1 cellular context compared by ENCODE assay signal in the genomic region with DNA sequence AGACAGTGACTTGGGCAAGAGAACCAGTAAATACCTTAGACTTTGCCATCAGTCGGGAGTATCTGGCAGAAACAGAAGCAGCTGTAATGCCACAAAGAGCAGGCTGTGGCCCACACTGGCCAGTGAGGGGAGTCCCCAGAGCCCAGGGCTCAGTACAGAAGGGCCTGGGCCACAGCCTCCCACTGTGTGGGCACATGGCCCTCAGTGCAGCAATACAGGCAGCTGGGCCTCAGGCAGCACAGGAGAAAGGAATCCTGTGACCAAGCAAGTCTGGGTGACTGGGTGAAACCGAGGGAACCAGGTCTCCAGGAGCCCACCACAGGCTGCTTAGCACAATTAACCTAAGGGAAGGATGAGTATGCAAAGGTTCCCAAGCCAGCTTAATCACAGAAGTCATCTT.
TF ChIP-seq lines count a peak whose summit lies in the region.

No MANE protein-coding gene starts in this region.

TF ChIP-seq in GM12878, 131 proteins besides CTCF, POLR2A, EP300 and RAD21:
- TF ChIP-seq, protein P1, sequence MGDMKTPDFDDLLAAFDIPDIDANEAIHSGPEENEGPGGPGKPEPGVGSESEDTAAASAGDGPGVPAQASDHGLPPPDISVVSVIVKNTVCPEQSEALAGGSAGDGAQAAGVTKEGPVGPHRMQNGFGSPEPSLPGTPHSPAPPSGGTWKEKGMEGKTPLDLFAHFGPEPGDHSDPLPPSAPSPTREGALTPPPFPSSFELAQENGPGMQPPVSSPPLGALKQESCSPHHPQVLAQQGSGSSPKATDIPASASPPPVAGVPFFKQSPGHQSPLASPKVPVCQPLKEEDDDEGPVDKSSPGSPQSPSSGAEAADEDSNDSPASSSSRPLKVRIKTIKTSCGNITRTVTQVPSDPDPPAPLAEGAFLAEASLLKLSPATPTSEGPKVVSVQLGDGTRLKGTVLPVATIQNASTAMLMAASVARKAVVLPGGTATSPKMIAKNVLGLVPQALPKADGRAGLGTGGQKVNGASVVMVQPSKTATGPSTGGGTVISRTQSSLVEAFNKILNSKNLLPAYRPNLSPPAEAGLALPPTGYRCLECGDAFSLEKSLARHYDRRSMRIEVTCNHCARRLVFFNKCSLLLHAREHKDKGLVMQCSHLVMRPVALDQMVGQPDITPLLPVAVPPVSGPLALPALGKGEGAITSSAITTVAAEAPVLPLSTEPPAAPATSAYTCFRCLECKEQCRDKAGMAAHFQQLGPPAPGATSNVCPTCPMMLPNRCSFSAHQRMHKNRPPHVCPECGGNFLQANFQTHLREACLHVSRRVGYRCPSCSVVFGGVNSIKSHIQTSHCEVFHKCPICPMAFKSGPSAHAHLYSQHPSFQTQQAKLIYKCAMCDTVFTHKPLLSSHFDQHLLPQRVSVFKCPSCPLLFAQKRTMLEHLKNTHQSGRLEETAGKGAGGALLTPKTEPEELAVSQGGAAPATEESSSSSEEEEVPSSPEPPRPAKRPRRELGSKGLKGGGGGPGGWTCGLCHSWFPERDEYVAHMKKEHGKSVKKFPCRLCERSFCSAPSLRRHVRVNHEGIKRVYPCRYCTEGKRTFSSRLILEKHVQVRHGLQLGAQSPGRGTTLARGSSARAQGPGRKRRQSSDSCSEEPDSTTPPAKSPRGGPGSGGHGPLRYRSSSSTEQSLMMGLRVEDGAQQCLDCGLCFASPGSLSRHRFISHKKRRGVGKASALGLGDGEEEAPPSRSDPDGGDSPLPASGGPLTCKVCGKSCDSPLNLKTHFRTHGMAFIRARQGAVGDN (IDR thresholded peaks at IDR 0.05), result 0 out of 2 replicates have a peak, but pooled peaks have one; percentile 34
- no peak for TF ChIP-seq DPF2 (IDR thresholded peaks at IDR 0.05)
